25 cellular contexts compared by ENCODE assay signal in the genomic region with DNA sequence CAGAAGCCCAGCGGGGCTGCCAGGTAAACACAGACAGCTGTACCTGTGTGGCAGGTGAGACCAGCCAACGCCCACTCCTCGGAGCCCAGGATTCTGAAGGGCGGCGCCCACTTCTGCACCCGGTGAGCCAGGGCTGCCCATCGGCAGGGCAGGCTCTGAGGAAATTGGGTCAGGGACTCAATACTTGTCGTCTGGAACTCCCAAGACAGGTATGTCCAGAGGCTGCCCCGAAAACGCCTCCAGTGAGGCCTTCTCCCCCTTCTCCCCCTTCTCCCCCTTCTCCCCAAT. TPM values are rescaled to one million over a fixed set of nuclear protein-coding genes. Genes with fewer than 3 reads are reported as not detected.
"Had no signal": no experiment of that assay in that cellular context is flagged by ENCODE, and none has a peak within 500 bp of the region (broad histone marks: within the 10 kb centered on the region; RNA-seq: fewer than 3 reads in every experiment).

No MANE protein-coding gene starts in this region.

- FAIRE-seq: pancreas, small intestine had no signal

- H3K27ac ChIP-seq: heart left ventricle, neural progenitor cell, pancreas, suprapubic skin, tibial artery, upper lobe of right lung, vagina had no signal

- H3K36me3 Mint-ChIP-seq: natural killer cell treated with Interleukin-12 subunit alpha and Interleukin-12 subunit beta and Interleukin-15 and Interleukin-18, amount 100 ng/mL, for 72 hours; neural progenitor cell had no signal

- H3K27ac Mint-ChIP-seq: natural killer cell treated with Interleukin-12 subunit alpha and Interleukin-12 subunit beta and Interleukin-15 and Interleukin-18, amount 100 ng/mL, for 72 hours; neural progenitor cell; progenitor cell of endocrine pancreas had no signal

- H3K4me1 Mint-ChIP-seq: neural progenitor cell had no signal

- H3K4me3 Mint-ChIP-seq: natural killer cell treated with Interleukin-12 subunit alpha and Interleukin-12 subunit beta and Interleukin-15 and Interleukin-18, amount 100 ng/mL, for 72 hours; neural progenitor cell had no signal

- DNase-seq: effector CD8-positive, alpha-beta T cell; foreskin melanocyte; heart left ventricle; hippocampal formation; left colon; left ventricle myocardium superior; mesenchymal stem cell; midbrain; occipital lobe; small intestine; stimulated activated CD4-positive, alpha-beta T cell treated with anti-CD3 and anti-CD28 coated beads, Interleukin-12 subunit alpha, Interleukin-12 subunit beta, amount 100 ng/mL, for 4 hours; stimulated activated naive CD4-positive, alpha-beta T cell treated with Interleukin-2 at 50 U/mL for 16 hours; tibial artery; upper lobe of right lung had no signal

- ATAC-seq: heart left ventricle, left colon, left ventricle myocardium superior, pancreas, upper lobe of right lung had no signal

- H3K4me3 ChIP-seq: heart left ventricle, lung, neural progenitor cell, pancreas, suprapubic skin, tibial artery, upper lobe of right lung, vagina had no signal

- H3K9me3 Mint-ChIP-seq: natural killer cell treated with Interleukin-12 subunit alpha and Interleukin-12 subunit beta and Interleukin-15 and Interleukin-18, amount 100 ng/mL, for 72 hours; neural progenitor cell had no signal

RNA-seq across cellular contexts. Expression of a gene that starts 19.8 kb away (rescaled TPM):
- total RNA-seq: dermis microvascular lymphatic vessel endothelial cell; glomerular endothelial cell; heart left ventricle; kidney epithelial cell; left colon; left ventricle myocardium superior; lung; natural killer cell treated with Interleukin-12 subunit alpha and Interleukin-12 subunit beta and Interleukin-15 and Interleukin-18, amount 100 ng/mL, for 72 hours; occipital lobe; pancreas; progenitor cell of endocrine pancreas; right cardiac atrium; suprapubic skin; upper lobe of right lung; vagina had no signal

RNA-seq across cellular contexts. Expression of a gene that starts 43.6 kb away (rescaled TPM):
- total RNA-seq: dermis microvascular lymphatic vessel endothelial cell; glomerular endothelial cell; heart left ventricle; kidney epithelial cell; left colon; left ventricle myocardium superior; lung; natural killer cell treated with Interleukin-12 subunit alpha and Interleukin-12 subunit beta and Interleukin-15 and Interleukin-18, amount 100 ng/mL, for 72 hours; occipital lobe; pancreas; right cardiac atrium; suprapubic skin; upper lobe of right lung; vagina had no signal

RNA-seq across cellular contexts. Expression of a gene that starts 58.0 kb away (rescaled TPM):
- total RNA-seq: dermis microvascular lymphatic vessel endothelial cell; glomerular endothelial cell; heart left ventricle; kidney epithelial cell; left colon; left ventricle myocardium superior; natural killer cell treated with Interleukin-12 subunit alpha and Interleukin-12 subunit beta and Interleukin-15 and Interleukin-18, amount 100 ng/mL, for 72 hours; occipital lobe; pancreas; progenitor cell of endocrine pancreas; right cardiac atrium; upper lobe of right lung; vagina had no signal
